Comparison of ENCODE assay signal across 1 cellular context in the genomic region with DNA sequence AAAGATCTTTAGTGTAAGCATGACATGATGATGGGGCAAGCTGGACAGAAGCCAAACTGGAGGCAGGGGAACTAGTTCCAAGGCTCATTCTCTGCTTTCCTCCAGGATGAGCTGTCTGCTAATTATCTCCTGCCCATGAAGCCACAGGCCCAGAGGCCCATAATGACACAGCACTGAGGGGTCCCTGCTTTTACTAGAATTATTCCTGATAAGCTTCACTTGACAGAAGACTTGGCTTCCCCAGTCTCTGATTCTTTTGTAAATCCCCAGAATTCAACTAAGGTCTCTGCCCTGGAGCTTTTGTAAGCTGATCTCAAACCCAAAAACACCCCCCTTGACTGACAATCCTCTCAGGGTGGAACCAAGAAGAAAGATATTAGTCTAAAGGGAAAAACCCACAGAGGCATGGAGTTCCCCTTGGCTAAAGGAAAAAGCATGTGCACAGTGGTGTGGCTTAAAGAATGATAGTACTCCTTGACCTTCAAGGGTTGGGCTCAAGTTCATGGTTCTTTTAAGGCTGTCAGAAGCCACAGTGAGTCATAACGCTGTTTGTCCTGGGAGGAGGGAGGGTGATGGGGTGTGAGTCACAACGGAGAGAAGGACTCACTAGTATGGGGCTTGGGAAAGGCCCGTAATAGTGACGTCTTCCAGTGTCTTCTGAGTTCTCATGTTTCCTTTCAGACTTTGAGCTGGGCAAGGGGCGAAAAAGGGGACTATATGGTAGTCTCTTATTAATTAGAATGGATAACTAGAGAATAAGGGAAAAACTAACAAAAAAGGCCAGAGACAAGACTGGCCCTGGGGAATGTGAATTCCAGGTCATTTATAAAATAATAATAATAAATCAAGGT.
TF ChIP-seq lines count a peak whose summit lies in the region.

No MANE protein-coding gene starts in this region.

TF ChIP-seq in GM12878, 131 proteins besides CTCF, POLR2A, EP300 and RAD21 (continued from another document and continues in another):
- TF ChIP-seq, protein P1, sequence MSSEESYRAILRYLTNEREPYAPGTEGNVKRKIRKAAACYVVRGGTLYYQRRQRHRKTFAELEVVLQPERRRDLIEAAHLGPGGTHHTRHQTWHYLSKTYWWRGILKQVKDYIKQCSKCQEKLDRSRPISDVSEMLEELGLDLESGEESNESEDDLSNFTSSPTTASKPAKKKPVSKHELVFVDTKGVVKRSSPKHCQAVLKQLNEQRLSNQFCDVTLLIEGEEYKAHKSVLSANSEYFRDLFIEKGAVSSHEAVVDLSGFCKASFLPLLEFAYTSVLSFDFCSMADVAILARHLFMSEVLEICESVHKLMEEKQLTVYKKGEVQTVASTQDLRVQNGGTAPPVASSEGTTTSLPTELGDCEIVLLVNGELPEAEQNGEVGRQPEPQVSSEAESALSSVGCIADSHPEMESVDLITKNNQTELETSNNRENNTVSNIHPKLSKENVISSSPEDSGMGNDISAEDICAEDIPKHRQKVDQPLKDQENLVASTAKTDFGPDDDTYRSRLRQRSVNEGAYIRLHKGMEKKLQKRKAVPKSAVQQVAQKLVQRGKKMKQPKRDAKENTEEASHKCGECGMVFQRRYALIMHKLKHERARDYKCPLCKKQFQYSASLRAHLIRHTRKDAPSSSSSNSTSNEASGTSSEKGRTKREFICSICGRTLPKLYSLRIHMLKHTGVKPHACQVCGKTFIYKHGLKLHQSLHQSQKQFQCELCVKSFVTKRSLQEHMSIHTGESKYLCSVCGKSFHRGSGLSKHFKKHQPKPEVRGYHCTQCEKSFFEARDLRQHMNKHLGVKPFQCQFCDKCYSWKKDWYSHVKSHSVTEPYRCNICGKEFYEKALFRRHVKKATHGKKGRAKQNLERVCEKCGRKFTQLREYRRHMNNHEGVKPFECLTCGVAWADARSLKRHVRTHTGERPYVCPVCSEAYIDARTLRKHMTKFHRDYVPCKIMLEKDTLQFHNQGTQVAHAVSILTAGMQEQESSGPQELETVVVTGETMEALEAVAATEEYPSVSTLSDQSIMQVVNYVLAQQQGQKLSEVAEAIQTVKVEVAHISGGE (CRISPR knock-in tag; IDR thresholded peaks at IDR 0.05): no peak
- TF ChIP-seq ZZZ3 (IDR thresholded peaks at IDR 0.05; ENCODE audit: control insufficient read depth, insufficient read length, low read depth): no peak
- TF ChIP-seq STAT3 (IDR thresholded peaks at IDR 0.05; ENCODE audit: low read depth, low read length): peak; percentile 86; the same call in 1 of the 2 replicates
- TF ChIP-seq, protein P2, sequence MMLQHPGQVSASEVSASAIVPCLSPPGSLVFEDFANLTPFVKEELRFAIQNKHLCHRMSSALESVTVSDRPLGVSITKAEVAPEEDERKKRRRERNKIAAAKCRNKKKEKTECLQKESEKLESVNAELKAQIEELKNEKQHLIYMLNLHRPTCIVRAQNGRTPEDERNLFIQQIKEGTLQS (IDR thresholded peaks at IDR 0.05; ENCODE audit: borderline replicate concordance, extremely low read depth, low read depth, low read length): no peak
- TF ChIP-seq KAT2A (conservative IDR thresholded peaks at IDR 0.05; ENCODE audit: control insufficient read depth, low read depth, low read length): no peak
- no peak for TF ChIP-seq CHD4 (IDR thresholded peaks at IDR 0.05)
- no peak for TF ChIP-seq NR2C2 (IDR thresholded peaks at IDR 0.05; ENCODE audit: borderline replicate concordance, control insufficient read depth, insufficient read length, low read depth)
- TF ChIP-seq NR2C1 (IDR thresholded peaks at IDR 0.05): 0 out of 2 replicates have a peak, but pooled peaks have one; percentile 44
- no peak for TF ChIP-seq ZSCAN29 (IDR thresholded peaks at IDR 0.05)
- TF ChIP-seq, protein P3, sequence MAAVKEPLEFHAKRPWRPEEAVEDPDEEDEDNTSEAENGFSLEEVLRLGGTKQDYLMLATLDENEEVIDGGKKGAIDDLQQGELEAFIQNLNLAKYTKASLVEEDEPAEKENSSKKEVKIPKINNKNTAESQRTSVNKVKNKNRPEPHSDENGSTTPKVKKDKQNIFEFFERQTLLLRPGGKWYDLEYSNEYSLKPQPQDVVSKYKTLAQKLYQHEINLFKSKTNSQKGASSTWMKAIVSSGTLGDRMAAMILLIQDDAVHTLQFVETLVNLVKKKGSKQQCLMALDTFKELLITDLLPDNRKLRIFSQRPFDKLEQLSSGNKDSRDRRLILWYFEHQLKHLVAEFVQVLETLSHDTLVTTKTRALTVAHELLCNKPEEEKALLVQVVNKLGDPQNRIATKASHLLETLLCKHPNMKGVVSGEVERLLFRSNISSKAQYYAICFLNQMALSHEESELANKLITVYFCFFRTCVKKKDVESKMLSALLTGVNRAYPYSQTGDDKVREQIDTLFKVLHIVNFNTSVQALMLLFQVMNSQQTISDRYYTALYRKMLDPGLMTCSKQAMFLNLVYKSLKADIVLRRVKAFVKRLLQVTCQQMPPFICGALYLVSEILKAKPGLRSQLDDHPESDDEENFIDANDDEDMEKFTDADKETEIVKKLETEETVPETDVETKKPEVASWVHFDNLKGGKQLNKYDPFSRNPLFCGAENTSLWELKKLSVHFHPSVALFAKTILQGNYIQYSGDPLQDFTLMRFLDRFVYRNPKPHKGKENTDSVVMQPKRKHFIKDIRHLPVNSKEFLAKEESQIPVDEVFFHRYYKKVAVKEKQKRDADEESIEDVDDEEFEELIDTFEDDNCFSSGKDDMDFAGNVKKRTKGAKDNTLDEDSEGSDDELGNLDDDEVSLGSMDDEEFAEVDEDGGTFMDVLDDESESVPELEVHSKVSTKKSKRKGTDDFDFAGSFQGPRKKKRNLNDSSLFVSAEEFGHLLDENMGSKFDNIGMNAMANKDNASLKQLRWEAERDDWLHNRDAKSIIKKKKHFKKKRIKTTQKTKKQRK (IDR thresholded peaks at IDR 0.05; ENCODE audit: low read depth, low read length): no peak
- TF ChIP-seq, protein P4, sequence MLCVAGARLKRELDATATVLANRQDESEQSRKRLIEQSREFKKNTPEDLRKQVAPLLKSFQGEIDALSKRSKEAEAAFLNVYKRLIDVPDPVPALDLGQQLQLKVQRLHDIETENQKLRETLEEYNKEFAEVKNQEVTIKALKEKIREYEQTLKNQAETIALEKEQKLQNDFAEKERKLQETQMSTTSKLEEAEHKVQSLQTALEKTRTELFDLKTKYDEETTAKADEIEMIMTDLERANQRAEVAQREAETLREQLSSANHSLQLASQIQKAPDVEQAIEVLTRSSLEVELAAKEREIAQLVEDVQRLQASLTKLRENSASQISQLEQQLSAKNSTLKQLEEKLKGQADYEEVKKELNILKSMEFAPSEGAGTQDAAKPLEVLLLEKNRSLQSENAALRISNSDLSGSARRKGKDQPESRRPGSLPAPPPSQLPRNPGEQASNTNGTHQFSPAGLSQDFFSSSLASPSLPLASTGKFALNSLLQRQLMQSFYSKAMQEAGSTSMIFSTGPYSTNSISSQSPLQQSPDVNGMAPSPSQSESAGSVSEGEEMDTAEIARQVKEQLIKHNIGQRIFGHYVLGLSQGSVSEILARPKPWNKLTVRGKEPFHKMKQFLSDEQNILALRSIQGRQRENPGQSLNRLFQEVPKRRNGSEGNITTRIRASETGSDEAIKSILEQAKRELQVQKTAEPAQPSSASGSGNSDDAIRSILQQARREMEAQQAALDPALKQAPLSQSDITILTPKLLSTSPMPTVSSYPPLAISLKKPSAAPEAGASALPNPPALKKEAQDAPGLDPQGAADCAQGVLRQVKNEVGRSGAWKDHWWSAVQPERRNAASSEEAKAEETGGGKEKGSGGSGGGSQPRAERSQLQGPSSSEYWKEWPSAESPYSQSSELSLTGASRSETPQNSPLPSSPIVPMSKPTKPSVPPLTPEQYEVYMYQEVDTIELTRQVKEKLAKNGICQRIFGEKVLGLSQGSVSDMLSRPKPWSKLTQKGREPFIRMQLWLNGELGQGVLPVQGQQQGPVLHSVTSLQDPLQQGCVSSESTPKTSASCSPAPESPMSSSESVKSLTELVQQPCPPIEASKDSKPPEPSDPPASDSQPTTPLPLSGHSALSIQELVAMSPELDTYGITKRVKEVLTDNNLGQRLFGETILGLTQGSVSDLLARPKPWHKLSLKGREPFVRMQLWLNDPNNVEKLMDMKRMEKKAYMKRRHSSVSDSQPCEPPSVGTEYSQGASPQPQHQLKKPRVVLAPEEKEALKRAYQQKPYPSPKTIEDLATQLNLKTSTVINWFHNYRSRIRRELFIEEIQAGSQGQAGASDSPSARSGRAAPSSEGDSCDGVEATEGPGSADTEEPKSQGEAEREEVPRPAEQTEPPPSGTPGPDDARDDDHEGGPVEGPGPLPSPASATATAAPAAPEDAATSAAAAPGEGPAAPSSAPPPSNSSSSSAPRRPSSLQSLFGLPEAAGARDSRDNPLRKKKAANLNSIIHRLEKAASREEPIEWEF (IDR thresholded peaks at IDR 0.05; ENCODE audit: insufficient replicate concordance, low read depth, low read length): no peak
- no peak for TF ChIP-seq EGR1 (IDR thresholded peaks at IDR 0.05; ENCODE audit: borderline replicate concordance in 1 of 2, low read depth in 2 of 2, low read length in 2 of 2)
- TF ChIP-seq NR2F1 (conservative IDR thresholded peaks at IDR 0.05): peak; percentile 99
- TF ChIP-seq ETV6 (conservative IDR thresholded peaks at IDR 0.05 in 1 of 2, IDR thresholded peaks at IDR 0.05 in 1 of 2; ENCODE audit: borderline replicate concordance in 1 of 2, low read depth in 1 of 2): peak in 1 of 2 experiments; percentile 70; a peak in 1 of 4 replicates
- TF ChIP-seq, protein P5, sequence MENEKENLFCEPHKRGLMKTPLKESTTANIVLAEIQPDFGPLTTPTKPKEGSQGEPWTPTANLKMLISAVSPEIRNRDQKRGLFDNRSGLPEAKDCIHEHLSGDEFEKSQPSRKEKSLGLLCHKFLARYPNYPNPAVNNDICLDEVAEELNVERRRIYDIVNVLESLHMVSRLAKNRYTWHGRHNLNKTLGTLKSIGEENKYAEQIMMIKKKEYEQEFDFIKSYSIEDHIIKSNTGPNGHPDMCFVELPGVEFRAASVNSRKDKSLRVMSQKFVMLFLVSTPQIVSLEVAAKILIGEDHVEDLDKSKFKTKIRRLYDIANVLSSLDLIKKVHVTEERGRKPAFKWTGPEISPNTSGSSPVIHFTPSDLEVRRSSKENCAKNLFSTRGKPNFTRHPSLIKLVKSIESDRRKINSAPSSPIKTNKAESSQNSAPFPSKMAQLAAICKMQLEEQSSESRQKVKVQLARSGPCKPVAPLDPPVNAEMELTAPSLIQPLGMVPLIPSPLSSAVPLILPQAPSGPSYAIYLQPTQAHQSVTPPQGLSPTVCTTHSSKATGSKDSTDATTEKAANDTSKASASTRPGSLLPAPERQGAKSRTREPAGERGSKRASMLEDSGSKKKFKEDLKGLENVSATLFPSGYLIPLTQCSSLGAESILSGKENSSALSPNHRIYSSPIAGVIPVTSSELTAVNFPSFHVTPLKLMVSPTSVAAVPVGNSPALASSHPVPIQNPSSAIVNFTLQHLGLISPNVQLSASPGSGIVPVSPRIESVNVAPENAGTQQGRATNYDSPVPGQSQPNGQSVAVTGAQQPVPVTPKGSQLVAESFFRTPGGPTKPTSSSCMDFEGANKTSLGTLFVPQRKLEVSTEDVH (IDR thresholded peaks at IDR 0.05; ENCODE audit: low read depth, partially characterized antibody): no peak
- peak; percentile 70; the same call in 1 of the 2 replicates for TF ChIP-seq CREB1 (IDR thresholded peaks at IDR 0.05; ENCODE audit: low read depth)
- TF ChIP-seq WRNIP1 (IDR thresholded peaks at IDR 0.05; ENCODE audit: borderline replicate concordance, low read depth, low read length): no peak
- TF ChIP-seq JUNB (IDR thresholded peaks at IDR 0.05): peak; percentile 98
- TF ChIP-seq CBX3 (IDR thresholded peaks at IDR 0.05; ENCODE audit: borderline replicate concordance, low read depth): no peak
- TF ChIP-seq SIN3A (IDR thresholded peaks at IDR 0.05; ENCODE audit: low read depth, low read length): no peak
- TF ChIP-seq, protein P6, sequence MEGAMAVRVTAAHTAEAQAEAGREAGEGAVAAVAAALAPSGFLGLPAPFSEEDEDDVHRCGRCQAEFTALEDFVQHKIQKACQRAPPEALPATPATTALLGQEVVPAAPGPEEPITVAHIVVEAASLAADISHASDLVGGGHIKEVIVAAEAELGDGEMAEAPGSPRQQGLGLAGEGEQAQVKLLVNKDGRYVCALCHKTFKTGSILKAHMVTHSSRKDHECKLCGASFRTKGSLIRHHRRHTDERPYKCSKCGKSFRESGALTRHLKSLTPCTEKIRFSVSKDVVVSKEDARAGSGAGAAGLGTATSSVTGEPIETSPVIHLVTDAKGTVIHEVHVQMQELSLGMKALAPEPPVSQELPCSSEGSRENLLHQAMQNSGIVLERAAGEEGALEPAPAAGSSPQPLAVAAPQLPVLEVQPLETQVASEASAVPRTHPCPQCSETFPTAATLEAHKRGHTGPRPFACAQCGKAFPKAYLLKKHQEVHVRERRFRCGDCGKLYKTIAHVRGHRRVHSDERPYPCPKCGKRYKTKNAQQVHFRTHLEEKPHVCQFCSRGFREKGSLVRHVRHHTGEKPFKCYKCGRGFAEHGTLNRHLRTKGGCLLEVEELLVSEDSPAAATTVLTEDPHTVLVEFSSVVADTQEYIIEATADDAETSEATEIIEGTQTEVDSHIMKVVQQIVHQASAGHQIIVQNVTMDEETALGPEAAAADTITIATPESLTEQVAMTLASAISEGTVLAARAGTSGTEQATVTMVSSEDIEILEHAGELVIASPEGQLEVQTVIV (IDR thresholded peaks at IDR 0.05; ENCODE audit: borderline replicate concordance, partially characterized antibody): no peak
- 0 out of 2 replicates have a peak, but pooled peaks have one; percentile 25 for TF ChIP-seq GATAD2B (conservative IDR thresholded peaks at IDR 0.05; ENCODE audit: low read depth)
- no peak for TF ChIP-seq CHD1 (IDR thresholded peaks at IDR 0.05; ENCODE audit: low read depth, low read length)
- no peak; the same call in 2 of the 3 replicates for TF ChIP-seq POU2F2 (IDR thresholded peaks at IDR 0.05; ENCODE audit: borderline replicate concordance, low read depth, low read length)
- TF ChIP-seq, protein P7, sequence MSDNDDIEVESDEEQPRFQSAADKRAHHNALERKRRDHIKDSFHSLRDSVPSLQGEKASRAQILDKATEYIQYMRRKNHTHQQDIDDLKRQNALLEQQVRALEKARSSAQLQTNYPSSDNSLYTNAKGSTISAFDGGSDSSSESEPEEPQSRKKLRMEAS (IDR thresholded peaks at IDR 0.05; ENCODE audit: low read depth, low read length): no peak
- no peak for TF ChIP-seq NRF1 (conservative IDR thresholded peaks at IDR 0.05; ENCODE audit: low read depth, low read length)
- TF ChIP-seq RCOR1 (conservative IDR thresholded peaks at IDR 0.05; ENCODE audit: low read depth, low read length): no peak
- peak; percentile 27; the same call in 1 of the 2 replicates for TF ChIP-seq SREBF1 (IDR thresholded peaks at IDR 0.05; ENCODE audit: low read length)
- TF ChIP-seq EED (IDR thresholded peaks at IDR 0.05; ENCODE audit: low read depth): peak; percentile 99
- peak; percentile 97 for TF ChIP-seq FOXM1 (IDR thresholded peaks at IDR 0.05; ENCODE audit: low read depth, low read length)
- TF ChIP-seq RBBP5 (conservative IDR thresholded peaks at IDR 0.05): no peak
- TF ChIP-seq, protein P8, sequence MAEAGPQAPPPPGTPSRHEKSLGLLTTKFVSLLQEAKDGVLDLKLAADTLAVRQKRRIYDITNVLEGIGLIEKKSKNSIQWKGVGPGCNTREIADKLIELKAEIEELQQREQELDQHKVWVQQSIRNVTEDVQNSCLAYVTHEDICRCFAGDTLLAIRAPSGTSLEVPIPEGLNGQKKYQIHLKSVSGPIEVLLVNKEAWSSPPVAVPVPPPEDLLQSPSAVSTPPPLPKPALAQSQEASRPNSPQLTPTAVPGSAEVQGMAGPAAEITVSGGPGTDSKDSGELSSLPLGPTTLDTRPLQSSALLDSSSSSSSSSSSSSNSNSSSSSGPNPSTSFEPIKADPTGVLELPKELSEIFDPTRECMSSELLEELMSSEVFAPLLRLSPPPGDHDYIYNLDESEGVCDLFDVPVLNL (IDR thresholded peaks at IDR 0.05; ENCODE audit: low read depth, low read length): no peak
- TF ChIP-seq TAF1 (IDR thresholded peaks at IDR 0.05; ENCODE audit: borderline replicate concordance, low read depth, low read length): no peak
